ENCODE assay signal across 1 cellular context in genomic region chr20:20367681-20368413, GRCh38.
A peak's percentile ranks its signal among the peaks of the same experiment; 100 is the strongest.
TF ChIP-seq lines count a peak whose summit lies in the region.

A gene with protein sequence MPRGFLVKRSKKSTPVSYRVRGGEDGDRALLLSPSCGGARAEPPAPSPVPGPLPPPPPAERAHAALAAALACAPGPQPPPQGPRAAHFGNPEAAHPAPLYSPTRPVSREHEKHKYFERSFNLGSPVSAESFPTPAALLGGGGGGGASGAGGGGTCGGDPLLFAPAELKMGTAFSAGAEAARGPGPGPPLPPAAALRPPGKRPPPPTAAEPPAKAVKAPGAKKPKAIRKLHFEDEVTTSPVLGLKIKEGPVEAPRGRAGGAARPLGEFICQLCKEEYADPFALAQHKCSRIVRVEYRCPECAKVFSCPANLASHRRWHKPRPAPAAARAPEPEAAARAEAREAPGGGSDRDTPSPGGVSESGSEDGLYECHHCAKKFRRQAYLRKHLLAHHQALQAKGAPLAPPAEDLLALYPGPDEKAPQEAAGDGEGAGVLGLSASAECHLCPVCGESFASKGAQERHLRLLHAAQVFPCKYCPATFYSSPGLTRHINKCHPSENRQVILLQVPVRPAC (plus strand): TSS chr20:20368104. CDS start chr20:20368268, 164 bp downstream.

TF ChIP-seq in HEK293, 187 proteins besides CTCF, POLR2A, EP300 and RAD21 (continued from another document and continues in another):
- peak; percentile 61 for TF ChIP-seq ZNF692 (tag by site-specific recombination; IDR thresholded peaks at IDR 0.05)
- TF ChIP-seq ZBTB48 (tag by site-specific recombination; IDR thresholded peaks at IDR 0.05) = no peak
- TF ChIP-seq ZNF664 (tag by site-specific recombination; IDR thresholded peaks at IDR 0.05) = no peak
- TF ChIP-seq ZNF521 (tag by site-specific recombination; IDR thresholded peaks at IDR 0.05) = no peak
- TF ChIP-seq HOXD13 (CRISPR knock-in tag; IDR thresholded peaks at IDR 0.05; ENCODE audit: borderline replicate concordance) = no peak
- peak; percentile 48; the same call in 1 of the 2 replicates for TF ChIP-seq ZEB2 (tag by site-specific recombination; IDR thresholded peaks at IDR 0.05)
- TF ChIP-seq ZNF747 (tag by site-specific recombination; IDR thresholded peaks at IDR 0.05) = no peak
- no peak for TF ChIP-seq ZNF214 (tag by site-specific recombination; IDR thresholded peaks at IDR 0.05; ENCODE audit: borderline replicate concordance)
- no peak for TF ChIP-seq ZFP41 (tag by site-specific recombination; IDR thresholded peaks at IDR 0.05; ENCODE audit: borderline replicate concordance)
- TF ChIP-seq ZNF423 (tag by site-specific recombination; IDR thresholded peaks at IDR 0.05) = no peak
- no peak for TF ChIP-seq HOXC10 (CRISPR knock-in tag; IDR thresholded peaks at IDR 0.05)
- TF ChIP-seq ZNF660 (tag by site-specific recombination; IDR thresholded peaks at IDR 0.05) = no peak
- TF ChIP-seq PRDM4 (tag by site-specific recombination; IDR thresholded peaks at IDR 0.05) = peak; percentile 82
- no peak for TF ChIP-seq KLF16 (tag by site-specific recombination; IDR thresholded peaks at IDR 0.05)
- TF ChIP-seq SETDB1 (IDR thresholded peaks at IDR 0.05; ENCODE audit: insufficient read length, low read length) = no peak
- peak; percentile 82 for TF ChIP-seq GLIS2 (tag by site-specific recombination; IDR thresholded peaks at IDR 0.05)
- TF ChIP-seq, protein P1, sequence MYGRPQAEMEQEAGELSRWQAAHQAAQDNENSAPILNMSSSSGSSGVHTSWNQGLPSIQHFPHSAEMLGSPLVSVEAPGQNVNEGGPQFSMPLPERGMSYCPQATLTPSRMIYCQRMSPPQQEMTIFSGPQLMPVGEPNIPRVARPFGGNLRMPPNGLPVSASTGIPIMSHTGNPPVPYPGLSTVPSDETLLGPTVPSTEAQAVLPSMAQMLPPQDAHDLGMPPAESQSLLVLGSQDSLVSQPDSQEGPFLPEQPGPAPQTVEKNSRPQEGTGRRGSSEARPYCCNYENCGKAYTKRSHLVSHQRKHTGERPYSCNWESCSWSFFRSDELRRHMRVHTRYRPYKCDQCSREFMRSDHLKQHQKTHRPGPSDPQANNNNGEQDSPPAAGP (tag by site-specific recombination; IDR thresholded peaks at IDR 0.05) = peak; percentile 87
- no peak for TF ChIP-seq ZNF510 (tag by site-specific recombination; IDR thresholded peaks at IDR 0.05; ENCODE audit: insufficient replicate concordance)
- no peak for TF ChIP-seq ZNF501 (tag by site-specific recombination; IDR thresholded peaks at IDR 0.05)
- TF ChIP-seq GLIS1 (tag by site-specific recombination; IDR thresholded peaks at IDR 0.05) = peak; percentile 88
- TF ChIP-seq, protein P2, sequence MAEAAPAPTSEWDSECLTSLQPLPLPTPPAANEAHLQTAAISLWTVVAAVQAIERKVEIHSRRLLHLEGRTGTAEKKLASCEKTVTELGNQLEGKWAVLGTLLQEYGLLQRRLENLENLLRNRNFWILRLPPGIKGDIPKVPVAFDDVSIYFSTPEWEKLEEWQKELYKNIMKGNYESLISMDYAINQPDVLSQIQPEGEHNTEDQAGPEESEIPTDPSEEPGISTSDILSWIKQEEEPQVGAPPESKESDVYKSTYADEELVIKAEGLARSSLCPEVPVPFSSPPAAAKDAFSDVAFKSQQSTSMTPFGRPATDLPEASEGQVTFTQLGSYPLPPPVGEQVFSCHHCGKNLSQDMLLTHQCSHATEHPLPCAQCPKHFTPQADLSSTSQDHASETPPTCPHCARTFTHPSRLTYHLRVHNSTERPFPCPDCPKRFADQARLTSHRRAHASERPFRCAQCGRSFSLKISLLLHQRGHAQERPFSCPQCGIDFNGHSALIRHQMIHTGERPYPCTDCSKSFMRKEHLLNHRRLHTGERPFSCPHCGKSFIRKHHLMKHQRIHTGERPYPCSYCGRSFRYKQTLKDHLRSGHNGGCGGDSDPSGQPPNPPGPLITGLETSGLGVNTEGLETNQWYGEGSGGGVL (tag by site-specific recombination; IDR thresholded peaks at IDR 0.05) = no peak
- TF ChIP-seq ZNF530 (tag by site-specific recombination; IDR thresholded peaks at IDR 0.05; ENCODE audit: low read depth) = no peak
- TF ChIP-seq BCL11A (tag by site-specific recombination; IDR thresholded peaks at IDR 0.05; ENCODE audit: low read depth) = no peak
- TF ChIP-seq OSR2 (tag by site-specific recombination; IDR thresholded peaks at IDR 0.05) = peak; percentile 52
- no peak for TF ChIP-seq ZNF157 (tag by site-specific recombination; IDR thresholded peaks at IDR 0.05)
- peak; percentile 79 for TF ChIP-seq PRDM10 (tag by site-specific recombination; IDR thresholded peaks at IDR 0.05)
- TF ChIP-seq KLF1 (tag by site-specific recombination; IDR thresholded peaks at IDR 0.05) = peak; percentile 92
- no peak for TF ChIP-seq ZNF311 (tag by site-specific recombination; IDR thresholded peaks at IDR 0.05; ENCODE audit: borderline replicate concordance)
- peak; percentile 45 for TF ChIP-seq SP3 (tag by site-specific recombination; IDR thresholded peaks at IDR 0.05)
- peak; percentile 65 for TF ChIP-seq ZBTB26 (tag by site-specific recombination; optimal IDR thresholded peaks at IDR 0.05)
- TF ChIP-seq ZNF223 (tag by site-specific recombination; IDR thresholded peaks at IDR 0.05) = no peak
- TF ChIP-seq, protein P3, sequence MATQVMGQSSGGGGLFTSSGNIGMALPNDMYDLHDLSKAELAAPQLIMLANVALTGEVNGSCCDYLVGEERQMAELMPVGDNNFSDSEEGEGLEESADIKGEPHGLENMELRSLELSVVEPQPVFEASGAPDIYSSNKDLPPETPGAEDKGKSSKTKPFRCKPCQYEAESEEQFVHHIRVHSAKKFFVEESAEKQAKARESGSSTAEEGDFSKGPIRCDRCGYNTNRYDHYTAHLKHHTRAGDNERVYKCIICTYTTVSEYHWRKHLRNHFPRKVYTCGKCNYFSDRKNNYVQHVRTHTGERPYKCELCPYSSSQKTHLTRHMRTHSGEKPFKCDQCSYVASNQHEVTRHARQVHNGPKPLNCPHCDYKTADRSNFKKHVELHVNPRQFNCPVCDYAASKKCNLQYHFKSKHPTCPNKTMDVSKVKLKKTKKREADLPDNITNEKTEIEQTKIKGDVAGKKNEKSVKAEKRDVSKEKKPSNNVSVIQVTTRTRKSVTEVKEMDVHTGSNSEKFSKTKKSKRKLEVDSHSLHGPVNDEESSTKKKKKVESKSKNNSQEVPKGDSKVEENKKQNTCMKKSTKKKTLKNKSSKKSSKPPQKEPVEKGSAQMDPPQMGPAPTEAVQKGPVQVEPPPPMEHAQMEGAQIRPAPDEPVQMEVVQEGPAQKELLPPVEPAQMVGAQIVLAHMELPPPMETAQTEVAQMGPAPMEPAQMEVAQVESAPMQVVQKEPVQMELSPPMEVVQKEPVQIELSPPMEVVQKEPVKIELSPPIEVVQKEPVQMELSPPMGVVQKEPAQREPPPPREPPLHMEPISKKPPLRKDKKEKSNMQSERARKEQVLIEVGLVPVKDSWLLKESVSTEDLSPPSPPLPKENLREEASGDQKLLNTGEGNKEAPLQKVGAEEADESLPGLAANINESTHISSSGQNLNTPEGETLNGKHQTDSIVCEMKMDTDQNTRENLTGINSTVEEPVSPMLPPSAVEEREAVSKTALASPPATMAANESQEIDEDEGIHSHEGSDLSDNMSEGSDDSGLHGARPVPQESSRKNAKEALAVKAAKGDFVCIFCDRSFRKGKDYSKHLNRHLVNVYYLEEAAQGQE (tag by site-specific recombination; IDR thresholded peaks at IDR 0.05) = no peak
- TF ChIP-seq, protein P4, sequence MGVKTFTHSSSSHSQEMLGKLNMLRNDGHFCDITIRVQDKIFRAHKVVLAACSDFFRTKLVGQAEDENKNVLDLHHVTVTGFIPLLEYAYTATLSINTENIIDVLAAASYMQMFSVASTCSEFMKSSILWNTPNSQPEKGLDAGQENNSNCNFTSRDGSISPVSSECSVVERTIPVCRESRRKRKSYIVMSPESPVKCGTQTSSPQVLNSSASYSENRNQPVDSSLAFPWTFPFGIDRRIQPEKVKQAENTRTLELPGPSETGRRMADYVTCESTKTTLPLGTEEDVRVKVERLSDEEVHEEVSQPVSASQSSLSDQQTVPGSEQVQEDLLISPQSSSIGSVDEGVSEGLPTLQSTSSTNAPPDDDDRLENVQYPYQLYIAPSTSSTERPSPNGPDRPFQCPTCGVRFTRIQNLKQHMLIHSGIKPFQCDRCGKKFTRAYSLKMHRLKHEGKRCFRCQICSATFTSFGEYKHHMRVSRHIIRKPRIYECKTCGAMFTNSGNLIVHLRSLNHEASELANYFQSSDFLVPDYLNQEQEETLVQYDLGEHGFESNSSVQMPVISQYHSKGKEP (tag by site-specific recombination; IDR thresholded peaks at IDR 0.05) = no peak
- TF ChIP-seq ZNF843 (tag by site-specific recombination; IDR thresholded peaks at IDR 0.05) = peak; percentile 60
- peak; percentile 84 for TF ChIP-seq SP7 (tag by site-specific recombination; IDR thresholded peaks at IDR 0.05)
- peak; percentile 29; the same call in 1 of the 2 replicates for TF ChIP-seq TCF7L2 (IDR thresholded peaks at IDR 0.05; ENCODE audit: borderline replicate concordance, low read depth, low read length)
- TF ChIP-seq ZNF658 (tag by site-specific recombination; IDR thresholded peaks at IDR 0.05) = no peak
- TF ChIP-seq ZNF768 (tag by site-specific recombination; IDR thresholded peaks at IDR 0.05) = no peak
- TF ChIP-seq, protein P5, sequence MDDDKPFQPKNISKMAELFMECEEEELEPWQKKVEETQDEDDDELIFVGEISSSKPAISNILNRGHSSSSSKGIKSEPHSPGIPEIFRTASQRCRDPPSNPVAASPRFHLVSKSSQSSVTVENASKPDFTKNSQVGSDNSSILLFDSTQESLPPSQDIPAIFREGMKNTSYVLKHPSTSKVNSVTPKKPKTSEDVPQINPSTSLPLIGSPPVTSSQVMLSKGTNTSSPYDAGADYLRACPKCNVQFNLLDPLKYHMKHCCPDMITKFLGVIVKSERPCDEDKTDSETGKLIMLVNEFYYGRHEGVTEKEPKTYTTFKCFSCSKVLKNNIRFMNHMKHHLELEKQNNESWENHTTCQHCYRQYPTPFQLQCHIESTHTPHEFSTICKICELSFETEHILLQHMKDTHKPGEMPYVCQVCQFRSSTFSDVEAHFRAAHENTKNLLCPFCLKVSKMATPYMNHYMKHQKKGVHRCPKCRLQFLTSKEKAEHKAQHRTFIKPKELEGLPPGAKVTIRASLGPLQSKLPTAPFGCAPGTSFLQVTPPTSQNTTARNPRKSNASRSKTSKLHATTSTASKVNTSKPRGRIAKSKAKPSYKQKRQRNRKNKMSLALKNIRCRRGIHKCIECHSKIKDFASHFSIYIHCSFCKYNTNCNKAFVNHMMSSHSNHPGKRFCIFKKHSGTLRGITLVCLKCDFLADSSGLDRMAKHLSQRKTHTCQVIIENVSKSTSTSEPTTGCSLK (tag by site-specific recombination; IDR thresholded peaks at IDR 0.05) = no peak
- TF ChIP-seq ZNF426 (tag by site-specific recombination; IDR thresholded peaks at IDR 0.05) = no peak
